Comparison of ENCODE assay signal across 17 cellular contexts in genomic region chr5:147956842-147957223, GRCh38. TPM values are rescaled to one million over a fixed set of nuclear protein-coding genes. Genes with fewer than 3 reads are reported as not detected.
DNase-seq lines count a peak whose midpoint lies in the region; ATAC-seq and TF ChIP-seq lines count a peak whose summit lies in the region.
"Had no signal": no experiment of that assay in that cellular context is flagged by ENCODE, and none has a peak within 500 bp of the region (broad histone marks: within the 10 kb centered on the region; RNA-seq: fewer than 3 reads in every experiment).

No MANE protein-coding gene starts in this region.

- H3K9me3 ChIP-seq in left lung: no peaks in the 10 kb centered on the region
- H3K9me3 ChIP-seq: A549, BE2C had no signal

- CTCF ChIA-PET in RWPE1 (lab: Yijun Ruan, JAX): interaction anchor here (0.5 to 2.2 kb wide), 3 partner anchors 31 to 391 kb away, joined by 3 to 13 read pairs (median 3); no protein-coding TSS in a partner anchor

- no peaks in the 10 kb centered on the region for H3K36me3 ChIP-seq in left lung
- H3K36me3 ChIP-seq: BE2C had no signal

- peak overlapping the region; percentile 19 for H3K4me3 ChIP-seq in epithelial cell of esophagus (ENCODE audit: low read length)
- no peak overlapping the region for H3K4me3 ChIP-seq in left lung
- H3K4me3 ChIP-seq: A549 had no signal

- POLR2A ChIA-PET in RWPE1 (lab: Yijun Ruan, JAX; ENCODE audit: low non-redundant PET): no interaction called here

- peak; percentile 76 for DNase-seq in RWPE1 (ENCODE audit: low spot score)
- peak; percentile 92 for DNase-seq in epithelial cell of esophagus (ENCODE audit: low read depth)
- peak; percentile 76 to 88 for DNase-seq in foreskin keratinocyte
- DNase-seq in stimulated activated CD4-positive, alpha-beta T cell treated with anti-CD3 and anti-CD28 coated beads, Interleukin-2, amount 100 ng/mL, for 48 hours: no peak
- no peak for DNase-seq in left lung
- DNase-seq: BE2C; CD8-positive, alpha-beta T cell; COR-L47; DMS153; DMS79 treated with DMSO at 0.1 percent for 48 hours; EL; HCEC 1CT; HFFc6 had no signal

- TF ChIP-seq CTCF in RWPE1 (conservative IDR thresholded peaks at IDR 0.05; ENCODE audit: low read depth): no peak
- no peak for TF ChIP-seq CTCF in epithelial cell of esophagus (IDR thresholded peaks at IDR 0.05; ENCODE audit: insufficient read depth, low read depth, low read length, missing control alignments)
- no peak for TF ChIP-seq CTCF in foreskin keratinocyte (conservative IDR thresholded peaks at IDR 0.05)
- TF ChIP-seq CTCF in left lung (IDR thresholded peaks at IDR 0.05): no peak

- H3K27me3 ChIP-seq in foreskin keratinocyte: no peaks in the 10 kb centered on the region
- H3K27me3 ChIP-seq in left lung: no peaks in the 10 kb centered on the region
- H3K27me3 ChIP-seq: BE2C had no signal

- H3K4me1 ChIP-seq in foreskin keratinocyte: peaks cover 22% of the 10 kb centered on the region
- no peaks in the 10 kb centered on the region for H3K4me1 ChIP-seq in left lung
- H3K4me1 ChIP-seq: A549, BE2C had no signal

- H3K27ac ChIP-seq in RWPE1 (no peak overlapping the region), foreskin keratinocyte (peak overlapping the region; percentile 34), left lung (no peak overlapping the region)
- H3K27ac ChIP-seq: A549, C4-2B had no signal

- intact Hi-C loops in left lung (cut with DNase I): loop anchor here in 1 of 2 donors (10.0 kb wide), 1 partner anchor 158 kb away; no protein-coding TSS in a partner anchor

- ATAC-seq in foreskin keratinocyte (peak; percentile 90), GM21717 (IDR thresholded peaks at IDR 0.05; ENCODE audit: unreplicated experiment) (no peak), left lung (no peak)
- ATAC-seq: A549; CD8-positive, alpha-beta T cell had no signal

RNA-seq across cellular contexts. Expression of gene C5orf46, which starts 50.5 kb away (rescaled TPM):
- total RNA-seq in foreskin keratinocyte (0.65 TPM in 1 of 2 replicates, not detected in the other), left lung (not detected)
- polyA plus RNA-seq in foreskin keratinocyte: 0.10 TPM in 1 of 2 replicates, not detected in the other
- total RNA-seq: CD8-positive, alpha-beta T cell; HFFc6 had no signal
- polyA plus RNA-seq: A549, AG04450 had no signal

Comparison
In these comparisons a context has a peak if more than half of its experiments do, and no peak if none do; other contexts are left out.
1. DNase-seq: peak in RWPE1 (single experiment), epithelial cell of esophagus (single experiment) and foreskin keratinocyte (2 of 2); none in stimulated activated CD4-positive, alpha-beta T cell treated with anti-CD3 and anti-CD28 coated beads, Interleukin-2, amount 100 ng/mL, for 48 hours (0 of 2) and left lung (0 of 2).